In genomic region chr12:109566424-109566823, GRCh38 we compare ENCODE assay signal across 17 cellular contexts. TPM values are rescaled to one million over a fixed set of nuclear protein-coding genes. Genes with fewer than 3 reads are reported as not detected.
A peak's percentile ranks its signal among the peaks of the same experiment; 100 is the strongest.
DNase-seq lines count a peak whose midpoint lies in the region; ATAC-seq and TF ChIP-seq lines count a peak whose summit lies in the region.
"Had no signal": no experiment of that assay in that cellular context is flagged by ENCODE, and none has a peak within 500 bp of the region (broad histone marks: within the 10 kb centered on the region; RNA-seq: fewer than 3 reads in every experiment).

No MANE protein-coding gene starts in this region.

- no peak overlapping the region for H2AFZ ChIP-seq in neural progenitor cell (replicated peaks)

- H3K36me3 ChIP-seq in RWPE2 (ENCODE audit: low read depth) = peaks cover 66% of the 10 kb centered on the region
- peaks cover 96% of the 10 kb centered on the region for H3K36me3 ChIP-seq in lower lobe of right lung
- no peaks in the 10 kb centered on the region for H3K36me3 ChIP-seq in neural progenitor cell

- H3K27me3 ChIP-seq in RWPE2 (ENCODE audit: insufficient read depth, poor library complexity, severe bottlenecking) (no peaks in the 10 kb centered on the region), lower lobe of right lung (ENCODE audit: low read depth) (no peaks in the 10 kb centered on the region), neural progenitor cell (no peaks in the 10 kb centered on the region)

- TF ChIP-seq POLR2A in erythroblast (IDR thresholded peaks at IDR 0.05; ENCODE audit: low read length) = no peak

- peak overlapping the region; percentile 85 for H3K27ac ChIP-seq in 22Rv1
- H3K27ac ChIP-seq in RWPE2 (ENCODE audit: poor library complexity, severe bottlenecking) = no peak overlapping the region
- no peak overlapping the region for H3K27ac ChIP-seq in lower lobe of right lung
- H3K27ac ChIP-seq in neural progenitor cell = no peak overlapping the region

- peaks cover 9% of the 10 kb centered on the region for H3K9me3 Mint-ChIP-seq in activated naive CD8-positive, alpha-beta T cell treated with anti-CD3 and anti-CD28 coated beads, Interleukin-2, amount 50 U/mL, for 24 hours
- H3K9me3 Mint-ChIP-seq in activated naive CD8-positive, alpha-beta T cell treated with anti-CD3 and anti-CD28 coated beads for 36 hours = peaks cover 7% of the 10 kb centered on the region
- no peaks in the 10 kb centered on the region for H3K9me3 Mint-ChIP-seq in neural progenitor cell

- no peak overlapping the region for H3K4me3 ChIP-seq in RWPE2 (ENCODE audit: severe bottlenecking)
- H3K4me3 ChIP-seq in lower lobe of right lung = no peak overlapping the region
- no peak overlapping the region for H3K4me3 ChIP-seq in neural progenitor cell

- TF ChIP-seq CTCF in 22Rv1 (IDR thresholded peaks at IDR 0.05) (no peak), RWPE2 (IDR thresholded peaks at IDR 0.05; ENCODE audit: poor library complexity, severe bottlenecking) (no peak), lower lobe of right lung (IDR thresholded peaks at IDR 0.05) (no peak), neural progenitor cell (IDR thresholded peaks at IDR 0.05) (no peak)

- no peaks in the 10 kb centered on the region for H3K9me3 ChIP-seq in RWPE2 (ENCODE audit: severe bottlenecking)
- no peaks in the 10 kb centered on the region for H3K9me3 ChIP-seq in lower lobe of right lung
- H3K9me3 ChIP-seq in neural progenitor cell (ENCODE audit: low read depth) = no peaks in the 10 kb centered on the region

- no peaks in the 10 kb centered on the region for H3K4me1 Mint-ChIP-seq in activated naive CD8-positive, alpha-beta T cell treated with anti-CD3 and anti-CD28 coated beads, Interleukin-2, amount 50 U/mL, for 24 hours
- peaks cover 6% of the 10 kb centered on the region for H3K4me1 Mint-ChIP-seq in activated naive CD8-positive, alpha-beta T cell treated with anti-CD3 and anti-CD28 coated beads for 36 hours
- H3K4me1 Mint-ChIP-seq in neural progenitor cell = peaks cover 3% of the 10 kb centered on the region

- DNase-seq in activated naive CD8-positive, alpha-beta T cell treated with anti-CD3 and anti-CD28 coated beads, Interleukin-2, amount 50 U/mL, for 24 hours = no peak
- DNase-seq in activated naive CD8-positive, alpha-beta T cell treated with anti-CD3 and anti-CD28 coated beads for 36 hours = no peak
- no peak for DNase-seq in RWPE2 (ENCODE audit: low spot score)
- peak; percentile 20 for DNase-seq in lower lobe of right lung
- DNase-seq in erythroblast (lab: John Stamatoyannopoulos, UW) = no peak
- no peak for DNase-seq in neural progenitor cell (ENCODE audit: low spot score)
- no peak for DNase-seq in NCI-H1092 (lab: John Stamatoyannopoulos, UW)
- DNase-seq: C1 segment of cervical spinal cord; Calu3; CD4-positive, alpha-beta memory T cell; COR-L47; DMS53; DMS79 treated with DMSO at 0.1 percent for 48 hours; GF-D8; GOT3; HCEC 1CT had no signal

- intact Hi-C loops in lower lobe of right lung (cut with DNase I) = no loop called here

- H3K27ac Mint-ChIP-seq in activated naive CD8-positive, alpha-beta T cell treated with anti-CD3 and anti-CD28 coated beads, Interleukin-2, amount 50 U/mL, for 24 hours = no peak overlapping the region
- H3K27ac Mint-ChIP-seq in activated naive CD8-positive, alpha-beta T cell treated with anti-CD3 and anti-CD28 coated beads for 36 hours = no peak overlapping the region
- H3K27ac Mint-ChIP-seq in neural progenitor cell = no peak overlapping the region

- H4K20me1 ChIP-seq in neural progenitor cell (ENCODE audit: low read depth) = no peaks in the 10 kb centered on the region

- peak; percentile 5 for ATAC-seq in activated naive CD8-positive, alpha-beta T cell treated with anti-CD3 and anti-CD28 coated beads, Interleukin-2, amount 50 U/mL, for 24 hours
- 0 out of 3 replicates have a peak, but pooled peaks have one; percentile 25 for ATAC-seq in RWPE2 (ENCODE audit: low read depth)
- ATAC-seq in lower lobe of right lung = no peak

- no peaks in the 10 kb centered on the region for H3K79me2 ChIP-seq in neural progenitor cell (ENCODE audit: low read depth)

- H3K4me2 ChIP-seq in neural progenitor cell = no peak overlapping the region

- no peaks in the 10 kb centered on the region for H3K27me3 Mint-ChIP-seq in activated naive CD8-positive, alpha-beta T cell treated with anti-CD3 and anti-CD28 coated beads, Interleukin-2, amount 50 U/mL, for 24 hours
- H3K27me3 Mint-ChIP-seq in activated naive CD8-positive, alpha-beta T cell treated with anti-CD3 and anti-CD28 coated beads for 36 hours = no peaks in the 10 kb centered on the region
- H3K27me3 Mint-ChIP-seq in neural progenitor cell (ENCODE audit: insufficient read depth, low read depth) = peaks cover 6% of the 10 kb centered on the region
- H3K27me3 Mint-ChIP-seq: CD4-positive, alpha-beta memory T cell had no signal

- no peak overlapping the region for H3K4me3 Mint-ChIP-seq in activated naive CD8-positive, alpha-beta T cell treated with anti-CD3 and anti-CD28 coated beads, Interleukin-2, amount 50 U/mL, for 24 hours
- no peak overlapping the region for H3K4me3 Mint-ChIP-seq in activated naive CD8-positive, alpha-beta T cell treated with anti-CD3 and anti-CD28 coated beads for 36 hours
- no peak overlapping the region for H3K4me3 Mint-ChIP-seq in neural progenitor cell
- H3K4me3 Mint-ChIP-seq: CD4-positive, alpha-beta memory T cell had no signal

- H3K36me3 Mint-ChIP-seq in activated naive CD8-positive, alpha-beta T cell treated with anti-CD3 and anti-CD28 coated beads, Interleukin-2, amount 50 U/mL, for 24 hours (ENCODE audit: low read depth) = peaks cover 19% of the 10 kb centered on the region
- peaks cover 17% of the 10 kb centered on the region for H3K36me3 Mint-ChIP-seq in activated naive CD8-positive, alpha-beta T cell treated with anti-CD3 and anti-CD28 coated beads for 36 hours
- H3K36me3 Mint-ChIP-seq in neural progenitor cell = peaks cover 28% of the 10 kb centered on the region

- H3K4me1 ChIP-seq in RWPE2 (ENCODE audit: insufficient read depth, poor library complexity, severe bottlenecking) (no peaks in the 10 kb centered on the region), lower lobe of right lung (no peaks in the 10 kb centered on the region), neural progenitor cell (no peaks in the 10 kb centered on the region)

- H3F3A ChIP-seq in neural progenitor cell (ENCODE audit: low read depth) = no peaks in the 10 kb centered on the region

- no peak overlapping the region for H3K9ac ChIP-seq in neural progenitor cell

RNA-seq across cellular contexts. Expression of gene MMAB, which starts 6.9 kb away (rescaled TPM):
- total RNA-seq in activated naive CD8-positive, alpha-beta T cell treated with anti-CD3 and anti-CD28 coated beads for 36 hours = 10 to 100 TPM; 58.3 to 62.8 TPM
- total RNA-seq in lower lobe of right lung (55.0 TPM), neural progenitor cell (ENCODE audit: low replicate concordance) (24.7 and 34.5 TPM in 2 replicates)

RNA-seq across cellular contexts. Expression of gene MVK, which starts 7.2 kb away (rescaled TPM):
- total RNA-seq in activated naive CD8-positive, alpha-beta T cell treated with anti-CD3 and anti-CD28 coated beads for 36 hours = 10 to 100 TPM; 17.9 to 20.5 TPM
- total RNA-seq in lower lobe of right lung (25.1 TPM), neural progenitor cell (ENCODE audit: low replicate concordance) (8.3 and 20.1 TPM in 2 replicates)

Comparison
In these comparisons a context has a peak if more than half of its experiments do, and no peak if none do; other contexts are left out.
1. ATAC-seq: peak in activated naive CD8-positive, alpha-beta T cell treated with anti-CD3 and anti-CD28 coated beads, Interleukin-2, amount 50 U/mL, for 24 hours (single experiment) and RWPE2 (single experiment); none in lower lobe of right lung (0 of 2).